In the genomic region with DNA sequence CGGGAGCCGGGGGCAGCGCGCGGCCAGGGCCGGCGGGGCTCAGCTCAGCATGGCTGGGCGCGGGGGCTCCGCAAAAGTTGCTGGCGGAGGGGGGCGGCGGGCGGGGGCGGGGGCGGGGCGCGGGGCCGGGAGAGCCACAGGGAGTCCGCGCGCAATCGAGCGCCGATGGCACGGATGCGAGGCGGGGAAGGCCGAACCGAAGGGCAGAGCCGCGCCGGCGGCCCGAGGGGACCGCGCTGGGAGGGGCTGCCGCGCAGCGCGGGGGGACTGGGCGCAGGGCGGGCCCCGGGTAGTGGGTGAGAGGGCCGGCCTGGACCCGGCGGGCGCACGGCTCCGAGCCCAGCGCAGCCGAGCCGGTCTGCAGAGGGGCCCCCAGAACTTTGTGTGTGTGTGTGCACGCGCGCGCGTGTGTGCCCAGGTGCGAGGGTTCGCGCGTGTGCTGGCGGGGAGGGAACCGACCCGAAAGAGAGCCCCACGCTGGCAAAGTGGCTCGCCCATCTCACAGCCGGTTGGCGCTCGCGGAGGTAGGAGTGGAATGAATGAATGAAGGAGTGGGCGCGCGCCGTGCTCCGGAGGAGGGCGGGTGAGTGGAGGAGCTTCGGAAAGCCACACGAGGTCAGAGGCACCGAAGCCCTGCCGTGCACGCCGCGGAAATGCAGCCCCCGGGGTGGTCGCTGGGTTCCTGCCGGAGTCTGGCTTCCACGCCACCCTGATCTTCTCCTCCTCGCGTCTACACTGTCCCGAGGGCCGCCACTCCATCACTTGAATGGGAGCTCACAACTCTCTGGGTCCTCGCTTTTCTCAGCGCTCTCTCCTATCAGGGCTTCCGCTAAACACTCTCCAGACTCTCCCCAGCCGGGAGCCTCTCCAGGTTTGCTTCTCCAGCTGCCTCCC, we compare ENCODE assay signal across 8 cellular contexts. TPM values are rescaled to one million over a fixed set of nuclear protein-coding genes. Genes with fewer than 3 reads are reported as not detected.
DNase-seq lines count a peak whose midpoint lies in the region; ATAC-seq and TF ChIP-seq lines count a peak whose summit lies in the region.

Gene HIPK2 (minus strand): TSS at position 51 of the 894 bp plus-strand sequence. CDS start 375 bp downstream, outside the sequence.

- H3K4me3 Mint-ChIP-seq in chondrocyte (ENCODE audit: unreplicated experiment): peak within 1 kb of the TSS; percentile 92

- H3K36me3 Mint-ChIP-seq in chondrocyte (ENCODE audit: low read depth): peaks cover 2% of the 10 kb centered on the region

- DNase-seq in NCI-H446 (lab: John Stamatoyannopoulos, UW) (peak; percentile 16 to 77), NCI-H446 treated with DMSO at 0.1 percent for 48 hours (lab: John Stamatoyannopoulos, UW) (no peak), NCI-H2171 (lab: John Stamatoyannopoulos, UW) (peak; percentile 82), chondrocyte (ENCODE audit: low spot score) (no peak), kidney glomerular epithelial cell (lab: John Stamatoyannopoulos, UW) (peak; percentile 41)
- DNase-seq in activated CD4-positive, alpha-beta T cell treated with anti-CD3 and anti-CD28 coated beads for 24 hours (ENCODE audit: low read depth in 2 of 2): peak; percentile 38 to 59
- DNase-seq in stimulated activated CD4-positive, alpha-beta T cell treated with anti-CD3 and anti-CD28 coated beads, Interleukin-15, amount 100 ng/mL, for 48 hours (ENCODE audit: low read depth in 2 of 2): peak; percentile 45 to 66

- ATAC-seq in HG02938 (IDR thresholded peaks at IDR 0.05; ENCODE audit: unreplicated experiment): peak; percentile 54

- peak within 1 kb of the TSS; percentile 99 for H3K27ac Mint-ChIP-seq in chondrocyte (ENCODE audit: unreplicated experiment)

- peak; percentile 15 for TF ChIP-seq CTCF in chondrocyte (IDR thresholded peaks at IDR 0.05)

- peaks cover 38% of the 10 kb centered on the region for H3K4me1 Mint-ChIP-seq in chondrocyte (ENCODE audit: low read depth)

- no peaks in the 10 kb centered on the region for H3K27me3 Mint-ChIP-seq in chondrocyte (ENCODE audit: low read depth)

- no peaks in the 10 kb centered on the region for H3K9me3 Mint-ChIP-seq in chondrocyte (ENCODE audit: low read depth)

RNA-seq across cellular contexts. Expression of gene HIPK2, which starts in this region (rescaled TPM):
- 71.2 to 75.6 TPM (median 72.3 TPM) in 3 replicates for total RNA-seq in chondrocyte

Comparison
In these comparisons a context has a peak if more than half of its experiments do, and no peak if none do; other contexts are left out.
1. DNase-seq: peak in NCI-H446 (2 of 2), NCI-H2171 (single experiment), activated CD4-positive, alpha-beta T cell treated with anti-CD3 and anti-CD28 coated beads for 24 hours (2 of 2), kidney glomerular epithelial cell (single experiment) and stimulated activated CD4-positive, alpha-beta T cell treated with anti-CD3 and anti-CD28 coated beads, Interleukin-15, amount 100 ng/mL, for 48 hours (2 of 2); none in NCI-H446 treated with DMSO at 0.1 percent for 48 hours (single experiment) and chondrocyte (single experiment).